ENCODE assay signal across 26 cellular contexts in genomic region chr3:111352585-111352984, GRCh38.
"Had no signal": no experiment of that assay in that cellular context is flagged by ENCODE, and none has a peak within 500 bp of the region (broad histone marks: within the 10 kb centered on the region; RNA-seq: fewer than 3 reads in every experiment).

No MANE protein-coding gene starts in this region.

- H3K27ac ChIP-seq: hepatocyte, parathyroid adenoma, psoas muscle, stomach, thyroid gland, upper lobe of right lung, WERI-Rb-1 had no signal

- H3K4me3 ChIP-seq: hepatocyte, psoas muscle, stomach, thyroid gland, upper lobe of right lung had no signal

- DNase-seq: activated CD4-positive, alpha-beta T cell treated with anti-CD3 and anti-CD28 coated beads for 48 hours; activated CD4-positive, alpha-beta T cell treated with anti-CD3 and anti-CD28 coated beads, Interleukin-2, amount 50 U/mL, for 48 hours; activated CD8-positive, alpha-beta memory T cell treated with anti-CD3 and anti-CD28 coated beads for 24 hours; activated effector memory CD4-positive, alpha-beta T cell treated with Interleukin-2 at 50 U/mL for 16 hours; activated naive CD4-positive, alpha-beta T cell treated with Interleukin-2 at 50 U/mL for 16 hours; aorta; cortex of kidney; effector memory CD8-positive, alpha-beta T cell; erythroblast; glutamatergic neuron; left cardiac atrium; midbrain; naive thymus-derived CD8-positive, alpha-beta T cell; nucleus accumbens; psoas muscle; stimulated activated CD4-positive, alpha-beta T cell treated with anti-CD3 and anti-CD28 coated beads, Interleukin-15, amount 100 ng/mL, for 24 hours; stimulated activated CD4-positive, alpha-beta T cell treated with anti-CD3 and anti-CD28 coated beads, Interleukin-2, amount 100 ng/mL, for 24 hours; stimulated activated naive B cell treated with anti-CD40 and anti-IgM and Interleukin-4, amounts not matched to agents 10 μg/mL and 1 μg/mL and 100 μg/mL, for 72 hours; stomach; T-helper 9 cell; thyroid gland; upper lobe of right lung; WERI-Rb-1 had no signal

- ATAC-seq: activated CD4-positive, CD25-positive, alpha-beta regulatory T cell treated with anti-CD3 and anti-CD28 coated beads, Interleukin-2, amount 50 U/mL, for 24 hours; effector memory CD8-positive, alpha-beta T cell; left cardiac atrium; naive thymus-derived CD8-positive, alpha-beta T cell; psoas muscle; upper lobe of right lung had no signal

- H3K79me2 ChIP-seq: hepatocyte, parathyroid adenoma had no signal

- H3K27me3 ChIP-seq: hepatocyte, stomach, thyroid gland, upper lobe of right lung had no signal

- H3K36me3 ChIP-seq: stomach, thyroid gland, upper lobe of right lung, WERI-Rb-1 had no signal

- H3K4me1 ChIP-seq: parathyroid adenoma, psoas muscle, stomach, thyroid gland, upper lobe of right lung had no signal

- H3K4me2 ChIP-seq: hepatocyte had no signal

- H3K9me3 ChIP-seq: thyroid gland, upper lobe of right lung had no signal

- H2AFZ ChIP-seq: hepatocyte, parathyroid adenoma had no signal

- H3K9ac ChIP-seq: parathyroid adenoma had no signal
